ENCODE assay signal across 32 cellular contexts in genomic region chr11:71364806-71365205, GRCh38.
"Had no signal": no experiment of that assay in that cellular context is flagged by ENCODE, and none has a peak within 500 bp of the region (broad histone marks: within the 10 kb centered on the region; RNA-seq: fewer than 3 reads in every experiment).

No MANE protein-coding gene starts in this region.

- H3K4me1 Mint-ChIP-seq: activated naive CD8-positive, alpha-beta T cell treated with anti-CD3 and anti-CD28 coated beads for 36 hours; nephron; stimulated activated memory B cell treated with anti-CD40 and anti-IgM and Interleukin-4, amounts not matched to agents 10 μg/mL and 1 μg/mL and 100 μg/mL, for 72 hours; stimulated activated naive CD8-positive, alpha-beta T cell treated with anti-CD3 and anti-CD28 coated beads, Interleukin-15, amount 100 ng/mL, for 72 hours had no signal

- H3K27ac Mint-ChIP-seq: activated naive CD4-positive, alpha-beta T cell treated with anti-CD3 and anti-CD28 coated beads for 36 hours; activated naive CD8-positive, alpha-beta T cell treated with anti-CD3 and anti-CD28 coated beads for 36 hours; activated T-helper 1 cell treated with anti-CD3 and anti-CD28 coated beads, Interleukin-12 subunit alpha, Interleukin-12 subunit beta, Interleukin-2, Interleukin-4 antibody, amounts not matched to agents 30 ng/mL and 10 ng/mL and 1 ng/mL, durations not matched to agents 14 hours and 24 hours and 36 hours; nephron; progenitor cell of endocrine pancreas; stimulated activated memory B cell treated with anti-CD40 and anti-IgM and Interleukin-4, amounts not matched to agents 10 μg/mL and 1 μg/mL and 100 μg/mL, for 72 hours; stimulated activated naive CD8-positive, alpha-beta T cell treated with anti-CD3 and anti-CD28 coated beads, Interleukin-15, amount 100 ng/mL, for 72 hours; T-helper 2 cell treated with Interferon-gamma antibody and Interleukin-4, amounts not matched to agents 5 μg/mL and 100 μg/mL, for 36 hours had no signal

- DNase-seq: activated CD4-positive, alpha-beta T cell treated with anti-CD3 and anti-CD28 coated beads for 48 hours; activated CD4-positive, alpha-beta T cell treated with anti-CD3 and anti-CD28 coated beads, Interleukin-2, amount 50 U/mL, for 48 hours; activated CD8-positive, alpha-beta memory T cell treated with anti-CD3 and anti-CD28 coated beads for 24 hours; activated effector memory CD4-positive, alpha-beta T cell treated with anti-CD3 and anti-CD28 coated beads, Interleukin-2, amount 50 U/mL, for 16 hours; activated naive CD4-positive, alpha-beta T cell treated with anti-CD3 and anti-CD28 coated beads for 36 hours; activated naive CD8-positive, alpha-beta T cell treated with anti-CD3 and anti-CD28 coated beads for 36 hours; activated T-cell treated with anti-CD3 and anti-CD28 coated beads, Interleukin-2, amount 50 U/mL, for 1 hour; adrenal gland; brain microvascular endothelial cell; foreskin keratinocyte; heart right ventricle; kidney glomerular epithelial cell; left ventricle myocardium inferior; mesendoderm; mucosa of descending colon; small intestine; stimulated activated CD4-positive, alpha-beta T cell treated with anti-CD3 and anti-CD28 coated beads, Interleukin-4, amount 100 ng/mL, for 4 hours; stimulated activated CD8-positive, alpha-beta memory T cell treated with anti-CD3 and anti-CD28 coated beads, Interleukin-4, amount 100 ng/mL, for 48 hours; stimulated activated naive CD8-positive, alpha-beta T cell treated with anti-CD3 and anti-CD28 coated beads, Interleukin-15, amount 100 ng/mL, for 72 hours; T-helper 1 cell; tibial artery had no signal

- H3K27ac ChIP-seq: adrenal gland, brain microvascular endothelial cell, esophagus muscularis mucosa, foreskin keratinocyte, heart right ventricle, left ventricle myocardium inferior, neutrophil, ovary, right lobe of liver, tibial artery had no signal

- H3K36me3 Mint-ChIP-seq: activated naive CD8-positive, alpha-beta T cell treated with anti-CD3 and anti-CD28 coated beads for 36 hours; stimulated activated memory B cell treated with anti-CD40 and anti-IgM and Interleukin-4, amounts not matched to agents 10 μg/mL and 1 μg/mL and 100 μg/mL, for 72 hours had no signal

- H3K4me3 Mint-ChIP-seq: activated naive CD4-positive, alpha-beta T cell treated with anti-CD3 and anti-CD28 coated beads for 36 hours; activated naive CD8-positive, alpha-beta T cell treated with anti-CD3 and anti-CD28 coated beads for 36 hours; activated T-helper 1 cell treated with anti-CD3 and anti-CD28 coated beads, Interleukin-12 subunit alpha, Interleukin-12 subunit beta, Interleukin-2, Interleukin-4 antibody, amounts not matched to agents 30 ng/mL and 10 ng/mL and 1 ng/mL, durations not matched to agents 14 hours and 24 hours and 36 hours; nephron; stimulated activated memory B cell treated with anti-CD40 and anti-IgM and Interleukin-4, amounts not matched to agents 10 μg/mL and 1 μg/mL and 100 μg/mL, for 72 hours; stimulated activated naive CD8-positive, alpha-beta T cell treated with anti-CD3 and anti-CD28 coated beads, Interleukin-15, amount 100 ng/mL, for 72 hours; T-helper 2 cell treated with Interferon-gamma antibody and Interleukin-4, amounts not matched to agents 5 μg/mL and 100 μg/mL, for 36 hours had no signal

- H3K9me3 ChIP-seq: adrenal gland, esophagus muscularis mucosa, left ventricle myocardium inferior, mucosa of descending colon, neutrophil, ovary, right lobe of liver had no signal

- H3K27me3 Mint-ChIP-seq: activated naive CD8-positive, alpha-beta T cell treated with anti-CD3 and anti-CD28 coated beads for 36 hours; stimulated activated naive CD8-positive, alpha-beta T cell treated with anti-CD3 and anti-CD28 coated beads, Interleukin-15, amount 100 ng/mL, for 72 hours had no signal

- H3K4me1 ChIP-seq: adrenal gland, esophagus muscularis mucosa, foreskin keratinocyte, heart right ventricle, left ventricle myocardium inferior had no signal

- H3K9me3 Mint-ChIP-seq: activated naive CD4-positive, alpha-beta T cell treated with anti-CD3 and anti-CD28 coated beads for 36 hours; activated naive CD8-positive, alpha-beta T cell treated with anti-CD3 and anti-CD28 coated beads for 36 hours; activated T-helper 1 cell treated with anti-CD3 and anti-CD28 coated beads, Interleukin-12 subunit alpha, Interleukin-12 subunit beta, Interleukin-2, Interleukin-4 antibody, amounts not matched to agents 30 ng/mL and 10 ng/mL and 1 ng/mL, durations not matched to agents 14 hours and 24 hours and 36 hours; nephron; stimulated activated memory B cell treated with anti-CD40 and anti-IgM and Interleukin-4, amounts not matched to agents 10 μg/mL and 1 μg/mL and 100 μg/mL, for 72 hours; stimulated activated naive CD8-positive, alpha-beta T cell treated with anti-CD3 and anti-CD28 coated beads, Interleukin-15, amount 100 ng/mL, for 72 hours; T-helper 2 cell treated with Interferon-gamma antibody and Interleukin-4, amounts not matched to agents 5 μg/mL and 100 μg/mL, for 36 hours had no signal

- ATAC-seq: activated CD4-positive, CD25-positive, alpha-beta regulatory T cell treated with anti-CD3 and anti-CD28 coated beads, Interleukin-2, amount 50 U/mL, for 24 hours; foreskin keratinocyte; heart right ventricle; mucosa of descending colon; stimulated activated memory B cell treated with anti-CD40 and anti-IgM and Interleukin-4, amounts not matched to agents 10 μg/mL and 1 μg/mL and 100 μg/mL, for 72 hours; stimulated activated naive CD8-positive, alpha-beta T cell treated with anti-CD3 and anti-CD28 coated beads, Interleukin-15, amount 100 ng/mL, for 72 hours had no signal

- H3K27me3 ChIP-seq: adrenal gland, brain microvascular endothelial cell, neutrophil, ovary, right lobe of liver had no signal

- H3K4me3 ChIP-seq: adrenal gland, esophagus muscularis mucosa, heart right ventricle, left ventricle myocardium inferior, lung, mucosa of descending colon, ovary, right lobe of liver, tibial artery had no signal

- H3K36me3 ChIP-seq: adrenal gland, brain microvascular endothelial cell, esophagus muscularis mucosa, heart right ventricle, left ventricle myocardium inferior, neutrophil, ovary, right lobe of liver, tibial artery had no signal
